In the genomic region with DNA sequence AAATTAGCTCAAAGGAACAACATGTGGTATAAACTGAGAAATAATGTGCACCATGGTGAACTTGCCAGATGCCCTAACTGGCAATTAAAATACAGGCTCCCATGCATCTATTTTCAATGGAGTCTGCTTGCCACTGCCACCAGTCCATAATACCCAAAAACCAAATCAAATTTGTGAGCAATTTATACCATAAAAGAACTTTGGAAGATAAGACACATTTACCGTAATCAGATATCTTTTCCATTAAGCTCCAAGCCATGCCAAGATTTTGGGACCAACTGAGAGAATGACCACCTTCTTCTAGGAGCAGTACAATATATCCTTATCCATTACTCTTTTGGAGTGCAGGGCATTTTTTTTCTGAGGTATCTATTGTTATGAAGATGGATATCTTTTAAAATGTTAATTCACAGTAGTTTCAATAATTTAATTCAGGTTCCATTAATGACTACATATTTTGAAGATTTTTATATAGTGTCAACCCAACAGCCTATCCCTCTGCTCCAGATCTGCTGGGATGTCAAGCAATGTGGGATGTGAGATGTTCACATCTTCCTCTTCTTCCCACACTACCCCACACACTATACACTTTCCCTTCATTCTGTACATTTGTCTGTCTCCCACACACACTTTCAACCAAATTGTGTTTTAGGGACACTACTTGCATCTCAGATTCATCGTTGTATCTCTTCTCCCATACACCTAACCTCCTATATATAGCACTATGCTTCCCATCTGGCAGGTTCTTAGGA, we compare ENCODE assay signal across 17 cellular contexts. TPM values are rescaled to one million over a fixed set of nuclear protein-coding genes. Genes with fewer than 3 reads are reported as not detected.
DNase-seq lines count a peak whose midpoint lies in the region; ATAC-seq and TF ChIP-seq lines count a peak whose summit lies in the region.
"Had no signal": no experiment of that assay in that cellular context is flagged by ENCODE, and none has a peak within 500 bp of the region (broad histone marks: within the 10 kb centered on the region; RNA-seq: fewer than 3 reads in every experiment).

No MANE protein-coding gene starts in this region.

- peaks cover 3% of the 10 kb centered on the region for H3K27me3 Mint-ChIP-seq in GM23338 (ENCODE audit: insufficient read depth, low read depth, poor library complexity)
- no peaks in the 10 kb centered on the region for H3K27me3 Mint-ChIP-seq in naive thymus-derived CD8-positive, alpha-beta T cell

- H3K4me1 Mint-ChIP-seq in GM23338 = peaks cover 48% of the 10 kb centered on the region
- H3K4me1 Mint-ChIP-seq in naive thymus-derived CD8-positive, alpha-beta T cell = peaks cover 0 to 2% (median 0%) of the 10 kb centered on the region in 4 donors
- H3K4me1 Mint-ChIP-seq: B cell had no signal

- H3K4me3 ChIP-seq in BE2C (ENCODE audit: low read depth, low read length) (no peak overlapping the region), GM23338 (no peak overlapping the region), SK-N-SH (ENCODE audit: low read depth in 2 of 2, low read length in 1 of 2) (no peak overlapping the region), heart left ventricle (no peak overlapping the region)
- H3K4me3 ChIP-seq: HAP-1 had no signal

- H3F3A ChIP-seq in GM23338 (replicated peaks; ENCODE audit: low read depth) (0 out of 2 replicates have a peak, but pooled peaks cover 2% of the 10 kb centered on the region), SK-N-SH (replicated peaks; ENCODE audit: insufficient read depth) (no peaks in the 10 kb centered on the region)

- intact Hi-C loops in heart left ventricle (cut with DNase I) = no loop called here

- H3K36me3 ChIP-seq in BE2C = peaks cover 34% of the 10 kb centered on the region
- H3K36me3 ChIP-seq in GM23338 (ENCODE audit: insufficient read depth) = no peaks in the 10 kb centered on the region
- no peaks in the 10 kb centered on the region for H3K36me3 ChIP-seq in SK-N-SH (replicated peaks in 1 of 2; ENCODE audit: control insufficient read depth in 1 of 2, insufficient read depth in 2 of 2, low read length in 1 of 2)
- H3K36me3 ChIP-seq in heart left ventricle = no peaks in the 10 kb centered on the region
- H3K36me3 ChIP-seq: HAP-1 had no signal

- H3K4me1 ChIP-seq in BE2C = peaks cover 71% of the 10 kb centered on the region
- H3K4me1 ChIP-seq in GM23338 (ENCODE audit: insufficient read depth) = peaks cover 54% of the 10 kb centered on the region
- peaks cover 0 to 53% of the 10 kb centered on the region in 2 experiments; a peak in 2 of 4 replicates for H3K4me1 ChIP-seq in SK-N-SH (ENCODE audit: control insufficient read depth in 1 of 2, insufficient read depth in 2 of 2, low read depth in 1 of 2, low read length in 1 of 2)
- peaks cover 0 to 54% (median 14%) of the 10 kb centered on the region in 12 donors for H3K4me1 ChIP-seq in heart left ventricle

- no peaks in the 10 kb centered on the region for H3K9me3 Mint-ChIP-seq in GM23338
- no peaks in the 10 kb centered on the region for H3K9me3 Mint-ChIP-seq in naive thymus-derived CD8-positive, alpha-beta T cell
- H3K9me3 Mint-ChIP-seq: CD4-positive, alpha-beta memory T cell had no signal

- TF ChIP-seq EP300 in SK-N-SH (IDR thresholded peaks at IDR 0.05; ENCODE audit: borderline replicate concordance in 1 of 2, low read depth in 1 of 2, low read length in 1 of 2) = peak; percentile 43 to 99; a peak in 3 of 4 replicates

- H3K27ac ChIP-seq in GM23338 (ENCODE audit: low read depth) (no peak overlapping the region), SK-N-SH (ENCODE audit: low read depth in 2 of 2, low read length in 1 of 2) (peak overlapping the region; percentile 22 to 99; a peak in 3 of 4 replicates), heart left ventricle (no peak overlapping the region)
- H3K27ac ChIP-seq: C4-2B, KMS-11 had no signal

- H3K27me3 ChIP-seq in BE2C (no peaks in the 10 kb centered on the region), GM23338 (ENCODE audit: insufficient read depth) (no peaks in the 10 kb centered on the region), SK-N-SH (ENCODE audit: insufficient read depth) (no peaks in the 10 kb centered on the region), heart left ventricle (no peaks in the 10 kb centered on the region)

- H2AFZ ChIP-seq in GM23338 = no peak overlapping the region
- no peak overlapping the region for H2AFZ ChIP-seq in SK-N-SH (ENCODE audit: low read depth)

- 78% methylated on average over 2 of the region's 2 CpGs for WGBS in SK-N-SH (ENCODE audit: low lambda C conversion rate)
- 83 to 89% (median 86%) methylated on average over 2 of the region's 2 CpGs for WGBS in heart left ventricle, 4 donors

- H3K4me2 ChIP-seq in GM23338 = peak overlapping the region; percentile 10; the same call in 1 of the 2 replicates
- H3K4me2 ChIP-seq in SK-N-SH = no peak overlapping the region
- H3K4me2 ChIP-seq: KMS-11 had no signal

- peaks cover 21% of the 10 kb centered on the region for H3K79me2 ChIP-seq in GM23338 (replicated peaks; ENCODE audit: insufficient read depth)
- no peaks in the 10 kb centered on the region; the same call in 1 of the 2 replicates for H3K79me2 ChIP-seq in SK-N-SH (ENCODE audit: insufficient read depth)

- H3K36me3 Mint-ChIP-seq in GM23338 (ENCODE audit: low read depth) = peaks cover 16% of the 10 kb centered on the region; the same call in 2 of the 3 replicates
- H3K36me3 Mint-ChIP-seq in naive thymus-derived CD8-positive, alpha-beta T cell = peaks cover 0 to 3% (median 0%) of the 10 kb centered on the region in 3 donors

- H4K20me1 ChIP-seq in GM23338 (replicated peaks; ENCODE audit: insufficient read depth) (no peaks in the 10 kb centered on the region), SK-N-SH (ENCODE audit: insufficient read depth) (no peaks in the 10 kb centered on the region)

- CTCF ChIA-PET in SK-N-SH (lab: Yijun Ruan, JAX) = interaction anchor here (0.7 to 1.1 kb wide), 2 partner anchors 53 to 295 kb away, joined by 3 to 6 read pairs; a partner anchor contains a TSS

- no peak overlapping the region for H3K4me3 Mint-ChIP-seq in GM23338
- no peak overlapping the region for H3K4me3 Mint-ChIP-seq in naive thymus-derived CD8-positive, alpha-beta T cell
- H3K4me3 Mint-ChIP-seq: B cell; CD4-positive, alpha-beta memory T cell; HFFc6 had no signal

- ATAC-seq in GM23338 = no peak
- no peak for ATAC-seq in heart left ventricle
- no peak for ATAC-seq in naive thymus-derived CD8-positive, alpha-beta T cell
- ATAC-seq: HepG2 had no signal

- H3K9me3 ChIP-seq in BE2C (no peaks in the 10 kb centered on the region), SK-N-SH (no peaks in the 10 kb centered on the region), heart left ventricle (no peaks in the 10 kb centered on the region)
- H3K9me3 ChIP-seq: HAP-1 had no signal

- TF ChIP-seq POLR2A in heart left ventricle (IDR thresholded peaks at IDR 0.05) = no peak

- peaks cover 15% of the 10 kb centered on the region for H3K9me2 ChIP-seq in GM23338 (ENCODE audit: insufficient read depth)
- no peaks in the 10 kb centered on the region for H3K9me2 ChIP-seq in SK-N-SH

- peak; percentile 65 for DNase-seq in BE2C
- DNase-seq in GM23338 (ENCODE audit: low spot score) = no peak
- peak; percentile 47 for DNase-seq in SK-N-SH
- DNase-seq in putamen (ENCODE audit: low spot score) = peak; percentile 44
- no peak for DNase-seq in heart left ventricle
- no peak for DNase-seq in naive thymus-derived CD8-positive, alpha-beta T cell
- DNase-seq in NK-92 treated with Interleukin-12 subunit alpha and Interleukin-12 subunit beta, amount 100 ng/mL, for 24 hours (lab: John Stamatoyannopoulos, UW) = no peak
- DNase-seq: CD4-positive, alpha-beta memory T cell; DND-41; GDM1; GOT3; HFFc6 had no signal

- H3K9ac ChIP-seq in SK-N-SH = no peak overlapping the region
- H3K9ac ChIP-seq: KMS-11 had no signal

- POLR2A ChIA-PET in SK-N-SH (lab: Yijun Ruan, JAX) = interaction anchor here (1.5 kb wide), 1 partner anchor 54 kb away, joined by 7 read pairs; a partner anchor contains a TSS
- POLR2A ChIA-PET in naive thymus-derived CD8-positive, alpha-beta T cell (lab: Charles Lee) = no interaction called here

- peak; percentile 38; the same call in 1 of the 2 replicates for TF ChIP-seq RAD21 in SK-N-SH (IDR thresholded peaks at IDR 0.05; ENCODE audit: low read length)

- peak overlapping the region; percentile 74; the same call in 1 of the 2 replicates for H3K27ac Mint-ChIP-seq in GM23338
- H3K27ac Mint-ChIP-seq in naive thymus-derived CD8-positive, alpha-beta T cell = no peak overlapping the region
- H3K27ac Mint-ChIP-seq: B cell; CD4-positive, alpha-beta memory T cell; HFFc6 had no signal

- no peak for TF ChIP-seq CTCF in BE2C (IDR thresholded peaks at IDR 0.05; ENCODE audit: low read depth, low read length)
- TF ChIP-seq CTCF in GM23338 (conservative IDR thresholded peaks at IDR 0.05; ENCODE audit: low read depth in 2 of 2) = no peak
- TF ChIP-seq CTCF in SK-N-SH (IDR thresholded peaks at IDR 0.05) = no peak
- TF ChIP-seq CTCF in heart left ventricle (IDR thresholded peaks at IDR 0.05) = no peak

TF ChIP-seq in SK-N-SH, 30 proteins besides CTCF, POLR2A, EP300 and RAD21 (continues in another document):
- no peak for TF ChIP-seq YY1 (IDR thresholded peaks at IDR 0.05; ENCODE audit: low read depth)
- TF ChIP-seq RXRA (IDR thresholded peaks at IDR 0.05; ENCODE audit: borderline replicate concordance, low read depth) = no peak
- TF ChIP-seq, protein P1, sequence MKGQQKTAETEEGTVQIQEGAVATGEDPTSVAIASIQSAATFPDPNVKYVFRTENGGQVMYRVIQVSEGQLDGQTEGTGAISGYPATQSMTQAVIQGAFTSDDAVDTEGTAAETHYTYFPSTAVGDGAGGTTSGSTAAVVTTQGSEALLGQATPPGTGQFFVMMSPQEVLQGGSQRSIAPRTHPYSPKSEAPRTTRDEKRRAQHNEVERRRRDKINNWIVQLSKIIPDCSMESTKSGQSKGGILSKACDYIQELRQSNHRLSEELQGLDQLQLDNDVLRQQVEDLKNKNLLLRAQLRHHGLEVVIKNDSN (IDR thresholded peaks at IDR 0.05; ENCODE audit: borderline replicate concordance, low read depth) = no peak
- no peak for TF ChIP-seq SIN3A (IDR thresholded peaks at IDR 0.05; ENCODE audit: borderline replicate concordance, low read depth, low read length)
- TF ChIP-seq TEAD4 (IDR thresholded peaks at IDR 0.05; ENCODE audit: borderline replicate concordance, insufficient read depth) = peak; percentile 66; the same call in 1 of the 2 replicates
- TF ChIP-seq SMC3 (IDR thresholded peaks at IDR 0.05; ENCODE audit: low read depth, low read length) = no peak

RNA-seq across cellular contexts. Expression of a gene that starts 53.3 kb away (rescaled TPM):
- polyA plus RNA-seq in BE2C (2012; ENCODE audit: insufficient read depth, insufficient read length, low read depth) = 84.0 TPM
- total RNA-seq in GM23338 (2014; rRNA removed; shearing (Covaris generic)) = 28.8 and 29.6 TPM in 2 replicates
- polyA plus RNA-seq in GM23338 (2016; fragmentation: Nextera tagmentation; extraction: Ambion mirVana) = 25.6 and 32.0 TPM in 2 replicates
- 3.6 and 7.2 TPM in 2 replicates for polyA plus RNA-seq in SK-N-SH (2012; rRNA removed)
- polyA plus RNA-seq in SK-N-SH (2012; cell fraction: cytosol; rRNA removed) = 8.8 and 11.7 TPM in 2 replicates
- 5.3 and 9.8 TPM in 2 replicates for polyA plus RNA-seq in SK-N-SH (2012; cell fraction: nucleus; rRNA removed)
- 10 to 100 TPM; 38.8 to 53.1 (median 44.5) TPM for total RNA-seq in heart left ventricle
- 10 to 100 TPM; 27.9 to 33.2 TPM for polyA plus RNA-seq in heart left ventricle
- total RNA-seq in naive thymus-derived CD8-positive, alpha-beta T cell = 10 to 100 TPM in 1 of 2 experiments, 1 to 10 TPM in 1; 9.5 to 12.1 TPM
- 1 to 10 TPM; 2.8 to 7.7 (median 5.0) TPM for polyA plus RNA-seq in naive thymus-derived CD8-positive, alpha-beta T cell

Comparison
In these comparisons a context has a peak if more than half of its experiments do, and no peak if none do; other contexts are left out.
1. DNase-seq: peak in BE2C (single experiment), SK-N-SH (single experiment) and putamen (single experiment); none in GM23338 (single experiment), heart left ventricle (0 of 5), naive thymus-derived CD8-positive, alpha-beta T cell (0 of 10) and NK-92 treated with Interleukin-12 subunit alpha and Interleukin-12 subunit beta, amount 100 ng/mL, for 24 hours (single experiment).
2. H3K27ac ChIP-seq: peak in SK-N-SH (2 of 2); none in GM23338 (single experiment) and heart left ventricle (0 of 12).